Comparison of ENCODE assay signal across 19 cellular contexts in genomic region chr10:34557173-34557572, GRCh38.
DNase-seq lines count a peak whose midpoint lies in the region; ATAC-seq, FAIRE-seq and TF ChIP-seq lines count a peak whose summit lies in the region.
"Had no signal": no experiment of that assay in that cellular context is flagged by ENCODE, and none has a peak within 500 bp of the region (broad histone marks: within the 10 kb centered on the region; RNA-seq: fewer than 3 reads in every experiment).

No MANE protein-coding gene starts in this region.

- H3K4me2 ChIP-seq in A549 (peak overlapping the region; percentile 97), mesenchymal stem cell (ENCODE audit: low read length, poor library complexity, severe bottlenecking) (no peak overlapping the region)

- H2BK5ac ChIP-seq in mesenchymal stem cell (ENCODE audit: low read depth, low read length, poor library complexity, severe bottlenecking): no peak overlapping the region

- H3K23ac ChIP-seq in mesenchymal stem cell (ENCODE audit: low read length in 2 of 2): no peak overlapping the region

- ATAC-seq in A549 (peak in 1 of 2 experiments; percentile 3; a peak in 1 of 6 replicates), GM21390 (IDR thresholded peaks at IDR 0.05; ENCODE audit: unreplicated experiment) (no peak), right lobe of liver (no peak), HG03139 (IDR thresholded peaks at IDR 0.05; ENCODE audit: unreplicated experiment) (no peak), esophagus mucosa (no peak)
- ATAC-seq: HepG2 had no signal

- H3K79me1 ChIP-seq in mesenchymal stem cell (replicated peaks; ENCODE audit: low read length, poor library complexity, severe bottlenecking): peaks cover 21% of the 10 kb centered on the region

- peak overlapping the region; percentile 72 for H2AK5ac ChIP-seq in mesenchymal stem cell (ENCODE audit: low read length, severe bottlenecking)

- H3K27me3 ChIP-seq in SJSA1 (replicated peaks) (no peaks in the 10 kb centered on the region), mesenchymal stem cell (ENCODE audit: control insufficient read depth in 1 of 2, insufficient read depth in 1 of 2, low read length in 2 of 2) (no peaks in the 10 kb centered on the region), right lobe of liver (no peaks in the 10 kb centered on the region)
- H3K27me3 ChIP-seq: BE2C had no signal

- WGBS in A549 (ENCODE audit: missing lambda C conversion rate): 91% methylated on average over 6 of the region's 6 CpGs
- WGBS in mesenchymal stem cell: 99% methylated on average over 4 of the region's 6 CpGs
- WGBS in right lobe of liver (ENCODE audit: insufficient coverage, low coverage, low lambda C conversion rate, missing lambda C conversion rate): 73% methylated on average over 5 of the region's 6 CpGs

- no peak overlapping the region for H4K8ac ChIP-seq in mesenchymal stem cell (ENCODE audit: low read length)

- no peak overlapping the region for H3K14ac ChIP-seq in mesenchymal stem cell (ENCODE audit: low read length in 2 of 2)

- no peak for TF ChIP-seq RAD21 in A549 (conservative IDR thresholded peaks at IDR 0.05 in 1 of 2, IDR thresholded peaks at IDR 0.05 in 1 of 2)

- no peak for TF ChIP-seq POLR2A in A549 (IDR thresholded peaks at IDR 0.05; ENCODE audit: low read length)
- TF ChIP-seq POLR2A in right lobe of liver (IDR thresholded peaks at IDR 0.05): no peak

- H3K27me3 Mint-ChIP-seq in HFFc6 (ENCODE audit: insufficient read depth): peaks cover 2% of the 10 kb centered on the region; the same call in 1 of the 2 replicates

- H3K9me3 Mint-ChIP-seq in HFFc6: no peaks in the 10 kb centered on the region
- H3K9me3 Mint-ChIP-seq: CD4-positive, alpha-beta memory T cell had no signal

- H3K36me3 Mint-ChIP-seq in HFFc6 (ENCODE audit: low read depth): no peaks in the 10 kb centered on the region; the same call in 1 of the 2 replicates
- H3K36me3 Mint-ChIP-seq: CD4-positive, alpha-beta memory T cell had no signal

- H2BK12ac ChIP-seq in mesenchymal stem cell (ENCODE audit: low read length in 2 of 2): no peak overlapping the region

- intact Hi-C loops in right lobe of liver (cut with DNase I): no loop called here

- CTCF ChIA-PET in A549 (lab: Yijun Ruan, JAX): interaction anchor here (0.6 to 2.1 kb wide), 5 partner anchors 22 to 81 kb away, joined by 3 to 8 read pairs (median 5); no protein-coding TSS in a partner anchor

- H3K9me3 ChIP-seq in A549 (no peaks in the 10 kb centered on the region), SJSA1 (replicated peaks) (no peaks in the 10 kb centered on the region), mesenchymal stem cell (ENCODE audit: control insufficient read depth, low read length) (no peaks in the 10 kb centered on the region), right lobe of liver (no peaks in the 10 kb centered on the region)
- H3K9me3 ChIP-seq: BE2C, HAP-1 had no signal

- no peak for TF ChIP-seq EP300 in A549 (IDR thresholded peaks at IDR 0.05)

- no peaks in the 10 kb centered on the region; the same call in 1 of the 2 replicates for H3K36me3 ChIP-seq in SJSA1
- H3K36me3 ChIP-seq in mesenchymal stem cell (ENCODE audit: control insufficient read depth in 1 of 2, insufficient read depth in 2 of 2, low read depth in 1 of 2, low read length in 2 of 2): no peaks in the 10 kb centered on the region
- H3K36me3 ChIP-seq in right lobe of liver: no peaks in the 10 kb centered on the region
- H3K36me3 ChIP-seq: BE2C, HAP-1 had no signal

- TF ChIP-seq CTCF in A549 (IDR thresholded peaks at IDR 0.05) (no peak), HFFc6 (IDR thresholded peaks at IDR 0.05) (no peak), right lobe of liver (IDR thresholded peaks at IDR 0.05) (no peak)

- no peak overlapping the region for H3K9ac ChIP-seq in mesenchymal stem cell (ENCODE audit: low read length)

- no peak overlapping the region for H2BK15ac ChIP-seq in mesenchymal stem cell (ENCODE audit: low read depth, poor library complexity, severe bottlenecking)

- peak overlapping the region; percentile 8 for H2BK120ac ChIP-seq in mesenchymal stem cell (ENCODE audit: low read depth, low read length)

- H3K4me1 Mint-ChIP-seq in HFFc6 (ENCODE audit: low read depth): peaks cover 39% of the 10 kb centered on the region
- H3K4me1 Mint-ChIP-seq: CD4-positive, alpha-beta memory T cell had no signal

- POLR2A ChIA-PET in A549 (lab: Yijun Ruan, JAX): no interaction called here

- no peak for FAIRE-seq in A549 (lab: Jason Lieb, UNC)
- FAIRE-seq: D721Med, G401.6, H1, HepG2 had no signal

- DNase-seq in A549 (ENCODE audit: low read depth in 1 of 2, low spot score in 1 of 2) (no peak), HFFc6 (no peak), SJSA1 (ENCODE audit: low read depth in 1 of 2, low spot score in 2 of 2) (peak in 1 of 2 experiments; percentile 7), mesenchymal stem cell (no peak), right lobe of liver (no peak)
- DNase-seq: 8988T; BE2C; CD4-positive, alpha-beta memory T cell; DMS153; DMS79 treated with DMSO at 0.1 percent for 48 hours had no signal

- H3K27ac Mint-ChIP-seq in HFFc6: peak overlapping the region; percentile 95
- H3K27ac Mint-ChIP-seq: CD4-positive, alpha-beta memory T cell had no signal

- H3K27ac ChIP-seq in A549: peak overlapping the region; percentile 89 to 94
- peak overlapping the region; percentile 56 for H3K27ac ChIP-seq in SJSA1
- H3K27ac ChIP-seq in mesenchymal stem cell (ENCODE audit: low read length, poor library complexity, severe bottlenecking): no peak overlapping the region
- H3K27ac ChIP-seq in right lobe of liver: no peak overlapping the region
- H3K27ac ChIP-seq: C4-2B had no signal

- peak overlapping the region; percentile 81; the same call in 1 of the 2 replicates for H3K4me3 Mint-ChIP-seq in HFFc6
- H3K4me3 Mint-ChIP-seq: CD4-positive, alpha-beta memory T cell had no signal

- H3K4ac ChIP-seq in mesenchymal stem cell (ENCODE audit: low read depth in 1 of 2, low read length in 2 of 2): no peak overlapping the region

- no peak overlapping the region for H4K91ac ChIP-seq in mesenchymal stem cell (ENCODE audit: low read length)

- H2AFZ ChIP-seq in mesenchymal stem cell (ENCODE audit: low read depth, low read length): no peak overlapping the region

- peaks cover 33% of the 10 kb centered on the region for H3K4me1 ChIP-seq in A549
- H3K4me1 ChIP-seq in SJSA1 (replicated peaks): peaks cover 31% of the 10 kb centered on the region
- H3K4me1 ChIP-seq in mesenchymal stem cell (ENCODE audit: control insufficient read depth, insufficient read depth, low read depth, low read length): peaks cover 11% of the 10 kb centered on the region
- H3K4me1 ChIP-seq in right lobe of liver: no peaks in the 10 kb centered on the region
- H3K4me1 ChIP-seq: BE2C, HAP-1 had no signal

- no peak overlapping the region for H3K4me3 ChIP-seq in A549
- H3K4me3 ChIP-seq in SJSA1: no peak overlapping the region
- H3K4me3 ChIP-seq in mesenchymal stem cell (ENCODE audit: insufficient read depth in 1 of 2, low read depth in 1 of 2, low read length in 2 of 2): no peak overlapping the region
- H3K4me3 ChIP-seq in right lobe of liver: no peak overlapping the region
- H3K4me3 ChIP-seq: HAP-1 had no signal

- H3K18ac ChIP-seq in mesenchymal stem cell (ENCODE audit: low read depth in 1 of 2, low read length in 2 of 2): no peak overlapping the region

TF ChIP-seq in A549, 52 proteins besides CTCF, POLR2A, EP300 and RAD21:
- TF ChIP-seq MAFK (IDR thresholded peaks at IDR 0.05; ENCODE audit: partially characterized antibody) (peak; percentile 62), PBX3 (IDR thresholded peaks at IDR 0.05) (no peak)
TF ChIP-seq in A549: peak in this region for 1.

Comparison
In these comparisons a context has a peak if more than half of its experiments do, and no peak if none do; other contexts are left out.
1. H3K27ac ChIP-seq: peak in A549 (2 of 2) and SJSA1 (single experiment); none in mesenchymal stem cell (single experiment) and right lobe of liver (0 of 3).